In the genomic region with DNA sequence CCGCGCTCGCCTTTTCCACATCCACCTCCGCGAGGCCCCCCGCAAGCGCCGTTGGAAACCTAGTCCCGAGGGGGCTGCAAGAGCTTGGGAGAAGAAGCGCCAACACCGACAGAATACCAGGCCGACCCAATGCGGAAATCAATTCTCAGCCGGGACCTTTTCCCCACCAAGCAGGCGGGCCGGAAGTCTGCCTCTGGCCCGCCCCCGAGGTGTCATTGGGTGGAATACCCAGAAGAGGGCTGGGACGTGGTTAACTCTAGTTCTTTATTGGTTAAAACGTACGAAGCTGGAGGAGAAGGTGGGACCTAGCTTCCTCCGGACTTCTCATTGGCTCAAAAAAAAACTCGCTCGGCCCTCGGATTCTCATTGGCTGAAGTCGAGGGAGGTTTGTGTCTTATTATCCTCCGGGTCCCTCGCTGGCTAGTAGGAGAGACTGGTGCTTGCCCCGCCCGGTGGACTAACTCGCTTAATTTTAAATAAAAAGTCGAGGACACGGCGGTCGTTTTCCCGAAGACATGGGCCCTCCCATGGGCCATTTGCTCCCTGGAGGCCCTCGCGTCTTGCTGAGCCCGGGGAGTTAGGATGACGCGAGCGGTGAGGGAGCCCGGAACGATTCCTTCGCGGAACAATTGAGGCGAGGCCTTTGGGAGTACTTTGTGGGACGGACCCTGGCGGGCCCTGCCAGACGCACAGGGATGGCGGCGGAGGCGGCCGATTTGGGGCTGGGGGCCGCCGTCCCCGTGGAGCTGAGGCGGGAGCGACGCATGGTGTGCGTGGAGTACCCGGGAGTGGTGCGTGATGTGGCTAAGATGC, we compare ENCODE assay signal across 8 cellular contexts. TPM values are rescaled to one million over a fixed set of nuclear protein-coding genes. Genes with fewer than 3 reads are reported as not detected.
A peak's percentile ranks its signal among the peaks of the same experiment; 100 is the strongest.
DNase-seq lines count a peak whose midpoint lies in the region; ATAC-seq, FAIRE-seq and TF ChIP-seq lines count a peak whose summit lies in the region.

A gene with protein sequence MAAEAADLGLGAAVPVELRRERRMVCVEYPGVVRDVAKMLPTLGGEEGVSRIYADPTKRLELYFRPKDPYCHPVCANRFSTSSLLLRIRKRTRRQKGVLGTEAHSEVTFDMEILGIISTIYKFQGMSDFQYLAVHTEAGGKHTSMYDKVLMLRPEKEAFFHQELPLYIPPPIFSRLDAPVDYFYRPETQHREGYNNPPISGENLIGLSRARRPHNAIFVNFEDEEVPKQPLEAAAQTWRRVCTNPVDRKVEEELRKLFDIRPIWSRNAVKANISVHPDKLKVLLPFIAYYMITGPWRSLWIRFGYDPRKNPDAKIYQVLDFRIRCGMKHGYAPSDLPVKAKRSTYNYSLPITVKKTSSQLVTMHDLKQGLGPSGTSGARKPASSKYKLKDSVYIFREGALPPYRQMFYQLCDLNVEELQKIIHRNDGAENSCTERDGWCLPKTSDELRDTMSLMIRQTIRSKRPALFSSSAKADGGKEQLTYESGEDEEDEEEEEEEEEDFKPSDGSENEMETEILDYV (plus strand): TSS at position 681 of the 813 bp plus-strand sequence. CDS start 15 bp downstream, at position 696.

- peak; percentile 98 for DNase-seq in AG20443 (ENCODE audit: low spot score)
- DNase-seq in NCI-H510A (lab: John Stamatoyannopoulos, UW) = peak; percentile 97
- DNase-seq in activated CD4-positive, alpha-beta T cell treated with anti-CD3 and anti-CD28 coated beads for 1 hour = peak; percentile 85
- DNase-seq in cerebellum (ENCODE audit: low spot score) = peak; percentile 99
- DNase-seq in keratinocyte (ENCODE audit: low read depth, low spot score) = peak; percentile 89
- DNase-seq in stimulated activated CD4-positive, alpha-beta T cell treated with anti-CD3 and anti-CD28 coated beads, Interleukin-15, amount 100 ng/mL, for 1 hour (ENCODE audit: low read depth in 1 of 2, low spot score in 1 of 2) = peak; percentile 76 to 83

- ATAC-seq in HG03432 (IDR thresholded peaks at IDR 0.05; ENCODE audit: unreplicated experiment) = peak; percentile 95

- peak; percentile 76 for FAIRE-seq in keratinocyte (lab: Jason Lieb, UNC)

- dilution Hi-C loops in keratinocyte (cut with MboI; ENCODE audit: extremely low pct_ligation_motif_present, low sequenced_read_pairs) = no loop called here

- H3K9ac ChIP-seq in keratinocyte (ENCODE audit: control insufficient read depth, extremely low read depth, insufficient read depth, low read length) = peak within 1 kb of the TSS; percentile 95

- peaks cover 15% of the 10 kb centered on the region for H3K4me1 ChIP-seq in keratinocyte (ENCODE audit: control insufficient read depth, extremely low read depth, insufficient read depth, low read length)

- H3K9me1 ChIP-seq in keratinocyte (ENCODE audit: control insufficient read depth, extremely low read depth, insufficient read depth, low read length) = no peaks in the 10 kb centered on the region

- peak within 1 kb of the TSS; percentile 82 to 99 (median 94) for H3K4me3 ChIP-seq in keratinocyte (ENCODE audit: control insufficient read depth in 2 of 3, extremely low read depth in 1 of 3, insufficient read depth in 2 of 3, low read depth in 1 of 3, low read length in 3 of 3)

- H2AFZ ChIP-seq in keratinocyte (ENCODE audit: control insufficient read depth, low read length) = peak within 1 kb of the TSS; percentile 96

- H3K27me3 ChIP-seq in keratinocyte (ENCODE audit: control insufficient read depth, extremely low read depth, insufficient read depth, low read length) = no peaks in the 10 kb centered on the region

- TF ChIP-seq CTCF in keratinocyte (optimal IDR thresholded peaks at IDR 0.05 in 1 of 3, IDR thresholded peaks at IDR 0.05 in 1 of 3, conservative IDR thresholded peaks at IDR 0.05 in 1 of 3; ENCODE audit: extremely low read depth in 1 of 3, insufficient read depth in 2 of 3, low read length in 3 of 3) = no peak

- H4K20me1 ChIP-seq in keratinocyte (ENCODE audit: control insufficient read depth, extremely low read depth, insufficient read depth, low read length) = no peaks in the 10 kb centered on the region

- peak within 1 kb of the TSS; percentile 92 for H3K27ac ChIP-seq in keratinocyte (ENCODE audit: control insufficient read depth, insufficient read depth, low read length)

- peaks cover 0 to 3% of the 10 kb centered on the region in 2 experiments for H3K36me3 ChIP-seq in keratinocyte (ENCODE audit: control insufficient read depth in 2 of 2, extremely low read depth in 1 of 2, insufficient read depth in 2 of 2, low read length in 2 of 2)

- peaks cover 53% of the 10 kb centered on the region for H3K79me2 ChIP-seq in keratinocyte (ENCODE audit: control insufficient read depth, insufficient read depth, low read length)

- peak; percentile 93 for TF ChIP-seq POLR2A in GM19099 (IDR thresholded peaks at IDR 0.05; ENCODE audit: extremely low read depth, insufficient read length, low read depth)

- H3K4me2 ChIP-seq in keratinocyte (ENCODE audit: control insufficient read depth, extremely low read depth, insufficient read depth, low read depth, low read length) = peak within 1 kb of the TSS; percentile 83

- H3K9me3 ChIP-seq in keratinocyte (ENCODE audit: control insufficient read depth, low read depth, low read length) = no peaks in the 10 kb centered on the region

RNA-seq across cellular contexts. Expression of the gene that starts here (rescaled TPM):
- total RNA-seq in cerebellum = 26.5 TPM
- polyA plus RNA-seq in keratinocyte = 36.2 to 40.8 TPM (median 37.2 TPM) in 3 replicates
- polyA plus RNA-seq in keratinocyte (2011; ENCODE audit: low read depth) = 12.7 TPM
- 24.2 and 34.4 TPM in 2 replicates for polyA plus RNA-seq in keratinocyte (2011; cell fraction: cytosol; rRNA removed)
- 48.9 and 54.0 TPM in 2 replicates for polyA plus RNA-seq in keratinocyte (2011; cell fraction: nucleus; rRNA removed)
- 33.5 and 39.4 TPM in 2 replicates for polyA plus RNA-seq in keratinocyte (2012; ENCODE audit: low replicate concordance)
- polyA minus RNA-seq in keratinocyte = 30.6 to 60.8 TPM (median 41.5 TPM) in 3 replicates
- polyA minus RNA-seq in keratinocyte (2011; cell fraction: cytosol; rRNA and poly(A)+ RNA removed) = 28.2 TPM
- 21.6 and 26.4 TPM in 2 replicates for polyA minus RNA-seq in keratinocyte (2011; cell fraction: nucleus; rRNA and poly(A)+ RNA removed)

Comparison
In these comparisons a context has a peak if more than half of its experiments do, and no peak if none do; other contexts are left out.
1. Peak in every context shown above with its lines: DNase-seq, ATAC-seq, H3K4me3 ChIP-seq and H3K27ac ChIP-seq.